Comparison of ENCODE assay signal across 27 cellular contexts in genomic region chr6:18703546-18703945, GRCh38.
A peak's percentile ranks its signal among the peaks of the same experiment; 100 is the strongest.
DNase-seq lines count a peak whose midpoint lies in the region; ATAC-seq lines count a peak whose summit lies in the region.
"Had no signal": no experiment of that assay in that cellular context is flagged by ENCODE, and none has a peak within 500 bp of the region (broad histone marks: within the 10 kb centered on the region; RNA-seq: fewer than 3 reads in every experiment).

No MANE protein-coding gene starts in this region.

- no peak for ATAC-seq in HG02884 (IDR thresholded peaks at IDR 0.05; ENCODE audit: unreplicated experiment)
- ATAC-seq: A549; CD8-positive, alpha-beta T cell had no signal

- in situ Hi-C loops in SK-MEL-5 (cut with HindIII; ENCODE audit: low pct_unique_long_range_greater_than_20kb, low sequenced_read_pairs), result no loop called here

- intact Hi-C loops in cardiac septum (cut with DNase I), result no loop called here

- DNase-seq in COLO829 (ENCODE audit: low spot score) (peak; percentile 50), SK-MEL-5 (ENCODE audit: low read depth, low spot score) (peak; percentile 32), foreskin melanocyte (peak; percentile 63), SW 1271 (lab: John Stamatoyannopoulos, UW) (no peak), cardiac septum (ENCODE audit: low spot score) (no peak)
- DNase-seq: 8988T; ACHN; AML-193; BE2C; C1 segment of cervical spinal cord; Caco-2; Calu3; CD4-positive, alpha-beta memory T cell; CD4-positive, alpha-beta T cell; CD4-positive, CD25-positive, alpha-beta regulatory T cell; CD8-positive, alpha-beta memory T cell; CD8-positive, alpha-beta T cell; COR-L47; DMS 273 treated with DMSO at 0.1 percent for 48 hours; DMS153; DMS53; DMS79; DMS79 treated with DMSO at 0.1 percent for 48 hours; DND-41; EL had no signal

Comparison
In these comparisons a context has a peak if more than half of its experiments do, and no peak if none do; other contexts are left out.
1. DNase-seq: peak in COLO829 (single experiment), SK-MEL-5 (single experiment) and foreskin melanocyte (single experiment); none in SW 1271 (0 of 2) and cardiac septum (single experiment).